2 cellular contexts compared by ENCODE assay signal in genomic region chr9:69307446-69308216, GRCh38.
TF ChIP-seq lines count a peak whose summit lies in the region.

No MANE protein-coding gene starts in this region.

TF ChIP-seq in IMR-90, 13 proteins besides CTCF, POLR2A, EP300 and RAD21:
- TF ChIP-seq MAZ (IDR thresholded peaks at IDR 0.05; ENCODE audit: borderline replicate concordance, low read depth, low read length), result no peak
- TF ChIP-seq NFE2L2 (IDR thresholded peaks at IDR 0.05; ENCODE audit: low read depth, low read length), result no peak
- TF ChIP-seq, protein P1, sequence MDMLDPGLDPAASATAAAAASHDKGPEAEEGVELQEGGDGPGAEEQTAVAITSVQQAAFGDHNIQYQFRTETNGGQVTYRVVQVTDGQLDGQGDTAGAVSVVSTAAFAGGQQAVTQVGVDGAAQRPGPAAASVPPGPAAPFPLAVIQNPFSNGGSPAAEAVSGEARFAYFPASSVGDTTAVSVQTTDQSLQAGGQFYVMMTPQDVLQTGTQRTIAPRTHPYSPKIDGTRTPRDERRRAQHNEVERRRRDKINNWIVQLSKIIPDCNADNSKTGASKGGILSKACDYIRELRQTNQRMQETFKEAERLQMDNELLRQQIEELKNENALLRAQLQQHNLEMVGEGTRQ (IDR thresholded peaks at IDR 0.05; ENCODE audit: low read depth, low read length), result no peak
- TF ChIP-seq RFX5 (IDR thresholded peaks at IDR 0.05; ENCODE audit: low read depth, low read length), result no peak
- no peak for TF ChIP-seq BHLHE40 (IDR thresholded peaks at IDR 0.05; ENCODE audit: low read depth, low read length)
- TF ChIP-seq SMC3 (IDR thresholded peaks at IDR 0.05; ENCODE audit: low read depth, low read length), result no peak
- TF ChIP-seq CHD1 (IDR thresholded peaks at IDR 0.05; ENCODE audit: low read depth, low read length), result no peak
- TF ChIP-seq CEBPB (IDR thresholded peaks at IDR 0.05; ENCODE audit: low read depth, low read length), result no peak
- TF ChIP-seq RCOR1 (IDR thresholded peaks at IDR 0.05; ENCODE audit: insufficient replicate concordance, low read length), result no peak
- TF ChIP-seq FOS (IDR thresholded peaks at IDR 0.05; ENCODE audit: low read depth, low read length), result no peak
- no peak for TF ChIP-seq MAFK (IDR thresholded peaks at IDR 0.05; ENCODE audit: low read depth, low read length)
- TF ChIP-seq ELK1 (IDR thresholded peaks at IDR 0.05; ENCODE audit: borderline replicate concordance, low read depth, low read length), result no peak
- no peak for TF ChIP-seq MXI1 (IDR thresholded peaks at IDR 0.05; ENCODE audit: borderline replicate concordance, low read depth, low read length)

TF ChIP-seq in endothelial cell of umbilical vein, 7 proteins besides CTCF, POLR2A, EP300 and RAD21:
- no peak for TF ChIP-seq MAX (IDR thresholded peaks at IDR 0.05; ENCODE audit: insufficient read depth, insufficient read length)
- TF ChIP-seq EZH2 (IDR thresholded peaks at IDR 0.05; ENCODE audit: borderline replicate concordance, low read depth, low read length, severe bottlenecking), result no peak
- no peak for TF ChIP-seq GATA2 (IDR thresholded peaks at IDR 0.05; ENCODE audit: insufficient read depth, insufficient read length, low read depth, low read length)
- TF ChIP-seq POLR2AphosphoS5 (IDR thresholded peaks at IDR 0.05; ENCODE audit: insufficient read depth, low read depth, low read length), result no peak
- no peak for TF ChIP-seq FOS (IDR thresholded peaks at IDR 0.05; ENCODE audit: borderline replicate concordance, insufficient read depth, low read length)
- TF ChIP-seq MYC (IDR thresholded peaks at IDR 0.05; ENCODE audit: low read depth, low read length), result no peak
- no peak for TF ChIP-seq JUN (IDR thresholded peaks at IDR 0.05; ENCODE audit: borderline replicate concordance, insufficient read depth, insufficient read length, low read depth)
